21 cellular contexts compared by ENCODE assay signal in genomic region chr18:74679006-74679678, GRCh38.
A peak's percentile ranks its signal among the peaks of the same experiment; 100 is the strongest.
DNase-seq lines count a peak whose midpoint lies in the region; ATAC-seq and TF ChIP-seq lines count a peak whose summit lies in the region.
"Had no signal": no experiment of that assay in that cellular context is flagged by ENCODE, and none has a peak within 500 bp of the region (broad histone marks: within the 10 kb centered on the region; RNA-seq: fewer than 3 reads in every experiment).

No MANE protein-coding gene starts in this region.

- peaks cover 21% of the 10 kb centered on the region for H3K36me3 Mint-ChIP-seq in activated CD8-positive, alpha-beta T cell treated with anti-CD3 and anti-CD28 coated beads for 36 hours (ENCODE audit: low read depth)
- peaks cover 16% of the 10 kb centered on the region for H3K36me3 Mint-ChIP-seq in activated CD8-positive, alpha-beta T cell treated with anti-CD3 and anti-CD28 coated beads, Interleukin-2, amount 10 ng/mL, durations not matched to agents 7 days and 5 days (ENCODE audit: low read depth)

- peak; percentile 61 for ATAC-seq in activated CD8-positive, alpha-beta T cell treated with anti-CD3 and anti-CD28 coated beads for 36 hours
- ATAC-seq in activated CD8-positive, alpha-beta T cell treated with anti-CD3 and anti-CD28 coated beads, Interleukin-2, amount 10 ng/mL, durations not matched to agents 7 days and 5 days: no peak
- peak; percentile 73 for ATAC-seq in GM19035 (IDR thresholded peaks at IDR 0.05; ENCODE audit: unreplicated experiment)
- ATAC-seq in HG02852 (IDR thresholded peaks at IDR 0.05; ENCODE audit: unreplicated experiment): peak; percentile 64
- peak; percentile 82 for ATAC-seq in HG03565 (IDR thresholded peaks at IDR 0.05; ENCODE audit: unreplicated experiment)
- ATAC-seq: naive thymus-derived CD4-positive, alpha-beta T cell; right cardiac atrium had no signal

- intact Hi-C loops in activated CD8-positive, alpha-beta T cell treated with anti-CD3 and anti-CD28 coated beads for 36 hours (cut with micrococcal nuclease): no loop called here

- no peak for DNase-seq in activated CD8-positive, alpha-beta T cell treated with anti-CD3 and anti-CD28 coated beads for 36 hours
- DNase-seq in activated CD8-positive, alpha-beta T cell treated with anti-CD3 and anti-CD28 coated beads, Interleukin-2, amount 10 ng/mL, durations not matched to agents 7 days and 5 days: no peak
- DNase-seq in hippocampal formation (lab: John Stamatoyannopoulos, UW): no peak
- DNase-seq in NCI-H226: no peak
- DNase-seq in SHP77 treated with DMSO at 0.1 percent for 48 hours (lab: John Stamatoyannopoulos, UW): no peak
- DNase-seq: activated B cell treated with CpG ODN at 0.5 μM for 24 hours; DMS79; glutamatergic neuron; naive thymus-derived CD4-positive, alpha-beta T cell; NCI-H1105 treated with DMSO at 0.1 percent for 48 hours; NCI-H2081; NCI-H510A; NK-92 treated with Interleukin-12 subunit alpha and Interleukin-12 subunit beta, amount 100 ng/mL, for 24 hours; ovary; right cardiac atrium; T-helper 9 cell; uterus had no signal

- CTCF ChIA-PET in activated CD8-positive, alpha-beta T cell treated with anti-CD3 and anti-CD28 coated beads for 36 hours (lab: Charles Lee): no interaction called here
- CTCF ChIA-PET in activated CD8-positive, alpha-beta T cell treated with anti-CD3 and anti-CD28 coated beads, Interleukin-2, amount 10 ng/mL, durations not matched to agents 7 days and 5 days (lab: Charles Lee): no interaction called here

- TF ChIP-seq CTCF in activated CD8-positive, alpha-beta T cell treated with anti-CD3 and anti-CD28 coated beads for 36 hours (IDR thresholded peaks at IDR 0.05): no peak

- H3K9me3 Mint-ChIP-seq in activated CD8-positive, alpha-beta T cell treated with anti-CD3 and anti-CD28 coated beads for 36 hours: peaks cover 4% of the 10 kb centered on the region
- peaks cover 4% of the 10 kb centered on the region for H3K9me3 Mint-ChIP-seq in activated CD8-positive, alpha-beta T cell treated with anti-CD3 and anti-CD28 coated beads, Interleukin-2, amount 10 ng/mL, durations not matched to agents 7 days and 5 days (ENCODE audit: insufficient read depth)

- H3K27me3 Mint-ChIP-seq in activated CD8-positive, alpha-beta T cell treated with anti-CD3 and anti-CD28 coated beads for 36 hours: no peaks in the 10 kb centered on the region
- no peaks in the 10 kb centered on the region for H3K27me3 Mint-ChIP-seq in activated CD8-positive, alpha-beta T cell treated with anti-CD3 and anti-CD28 coated beads, Interleukin-2, amount 10 ng/mL, durations not matched to agents 7 days and 5 days (ENCODE audit: low read depth)
- H3K27me3 Mint-ChIP-seq: activated B cell treated with CpG ODN at 0.5 μM for 24 hours; brain; naive thymus-derived CD4-positive, alpha-beta T cell had no signal

- H3K4me3 Mint-ChIP-seq in activated CD8-positive, alpha-beta T cell treated with anti-CD3 and anti-CD28 coated beads for 36 hours: no peak overlapping the region
- no peak overlapping the region for H3K4me3 Mint-ChIP-seq in activated CD8-positive, alpha-beta T cell treated with anti-CD3 and anti-CD28 coated beads, Interleukin-2, amount 10 ng/mL, durations not matched to agents 7 days and 5 days
- H3K4me3 Mint-ChIP-seq: activated B cell treated with CpG ODN at 0.5 μM for 24 hours, brain had no signal

- H3K27ac Mint-ChIP-seq in activated CD8-positive, alpha-beta T cell treated with anti-CD3 and anti-CD28 coated beads for 36 hours: no peak overlapping the region
- no peak overlapping the region for H3K27ac Mint-ChIP-seq in activated CD8-positive, alpha-beta T cell treated with anti-CD3 and anti-CD28 coated beads, Interleukin-2, amount 10 ng/mL, durations not matched to agents 7 days and 5 days
- H3K27ac Mint-ChIP-seq: activated B cell treated with CpG ODN at 0.5 μM for 24 hours, brain had no signal

- H3K4me1 Mint-ChIP-seq in activated CD8-positive, alpha-beta T cell treated with anti-CD3 and anti-CD28 coated beads for 36 hours (ENCODE audit: low read depth): peaks cover 15% of the 10 kb centered on the region
- H3K4me1 Mint-ChIP-seq in activated CD8-positive, alpha-beta T cell treated with anti-CD3 and anti-CD28 coated beads, Interleukin-2, amount 10 ng/mL, durations not matched to agents 7 days and 5 days (ENCODE audit: low read depth): no peaks in the 10 kb centered on the region
- H3K4me1 Mint-ChIP-seq: activated B cell treated with CpG ODN at 0.5 μM for 24 hours had no signal

- POLR2A ChIA-PET in activated CD8-positive, alpha-beta T cell treated with anti-CD3 and anti-CD28 coated beads for 36 hours (lab: Charles Lee): no interaction called here
- POLR2A ChIA-PET in activated CD8-positive, alpha-beta T cell treated with anti-CD3 and anti-CD28 coated beads, Interleukin-2, amount 10 ng/mL, durations not matched to agents 7 days and 5 days (lab: Charles Lee): no interaction called here
